ENCODE assay signal across 8 cellular contexts in the genomic region with DNA sequence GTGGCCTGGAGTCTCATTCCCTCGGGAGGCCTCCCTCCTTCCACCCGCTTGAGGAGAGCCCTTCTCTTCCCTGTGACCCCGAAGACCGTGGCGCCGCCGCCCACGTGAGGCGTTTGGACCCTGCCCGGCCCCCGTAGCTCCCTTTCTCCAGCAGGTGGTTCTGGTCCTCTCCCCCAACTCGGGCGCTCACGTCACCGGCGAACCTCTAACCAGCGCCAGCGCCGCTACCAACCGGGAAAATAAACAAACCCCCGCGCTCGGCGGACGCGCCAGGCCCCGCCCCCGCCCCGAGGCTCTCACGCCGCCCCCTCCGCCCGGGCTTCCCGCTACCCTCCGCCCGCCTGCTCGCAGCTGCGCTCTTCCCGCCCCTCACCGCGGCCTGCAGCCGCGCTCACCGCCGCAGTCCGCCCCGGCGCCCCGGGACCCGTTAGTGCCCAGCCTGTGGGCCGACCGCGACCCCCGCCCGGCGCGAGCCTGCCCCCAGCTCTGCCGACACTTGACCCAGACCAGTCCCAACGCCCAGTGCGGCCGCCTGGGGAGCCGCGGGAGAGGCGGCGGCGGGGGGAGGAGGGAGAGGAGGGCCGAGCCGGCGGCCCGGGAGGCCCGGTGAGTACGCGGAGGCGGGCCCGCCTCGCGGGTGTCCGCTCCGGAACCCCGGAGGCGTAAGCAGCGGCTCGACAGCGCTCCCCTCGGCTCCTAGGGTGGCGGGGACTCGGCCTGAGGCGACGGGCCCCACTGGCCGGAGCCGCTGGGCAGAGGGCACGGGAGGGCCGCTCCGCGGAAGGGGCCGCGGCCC.
DNase-seq lines count a peak whose midpoint lies in the region; ATAC-seq, FAIRE-seq and TF ChIP-seq lines count a peak whose summit lies in the region.
"Not testable (repeated sequence)": the region's sequence is repeated elsewhere in the genome, so short reads cannot be mapped to it uniquely, and the experiment has no call there.

No MANE protein-coding gene starts in this region.

- peak; percentile 11 for DNase-seq in BJ (ENCODE audit: low read depth)
- peak; percentile 31 for DNase-seq in GM19239 (ENCODE audit: insufficient read length, low spot score)
- peak; percentile 47 for DNase-seq in NCI-H460 (ENCODE audit: extremely low read depth, low read depth)
- DNase-seq in activated CD4-positive, alpha-beta T cell treated with anti-CD3 and anti-CD28 coated beads, Interleukin-2, amount 50 U/mL, for 24 hours (ENCODE audit: low read depth in 1 of 2, low spot score in 1 of 2): peak; percentile 24 to 44
- DNase-seq in dermis microvascular lymphatic vessel endothelial cell (ENCODE audit: low read depth in 2 of 2): peak; percentile 45 to 82
- DNase-seq in stimulated activated CD4-positive, alpha-beta T cell treated with anti-CD3 and anti-CD28 coated beads, Interleukin-2, amount 100 ng/mL, for 4 hours (ENCODE audit: low read depth): peak; percentile 63

- peak; percentile 54 for FAIRE-seq in GM19239 (lab: Jason Lieb, UNC)

- TF ChIP-seq RAD21 in liver (IDR thresholded peaks at IDR 0.05): not testable (repeated sequence)

- not testable (repeated sequence) for H3K36me3 ChIP-seq in BJ (ENCODE audit: control insufficient read depth, insufficient read depth, low read length); liver (ENCODE audit: control insufficient read depth in 4 of 4, insufficient read depth in 3 of 4, low read depth in 1 of 4, low read length in 3 of 4)

- TF ChIP-seq CTCF in BJ (IDR thresholded peaks at IDR 0.05; ENCODE audit: insufficient read depth, low read depth, low read length): 0 out of 2 replicates have a peak, but pooled peaks have one; percentile 11
- TF ChIP-seq CTCF in liver (IDR thresholded peaks at IDR 0.05; ENCODE audit: low read depth, low read length, missing input control): not testable (repeated sequence)

- peak; percentile 85 for ATAC-seq in HG03354 (IDR thresholded peaks at IDR 0.05; ENCODE audit: poor library complexity, severe bottlenecking, unreplicated experiment)

- peak overlapping the region; percentile 86 to 91 for H3K27ac ChIP-seq in liver (ENCODE audit: low read depth in 1 of 2, low read length in 2 of 2)

- CTCF ChIA-PET in BJ (lab: Yijun Ruan, JAX): not testable (repeated sequence)

- peak overlapping the region in 1 of 2 donors; percentile 54 for H3K9ac ChIP-seq in liver (ENCODE audit: low read depth in 1 of 2, low read length in 2 of 2)

- H3K4me3 ChIP-seq in BJ (ENCODE audit: low read depth, low read length) (peak overlapping the region; percentile 72), liver (ENCODE audit: low read depth in 1 of 3, low read length in 3 of 3) (peak overlapping the region; percentile 55 to 81 (median 81))

- H3K9me3 ChIP-seq in liver (ENCODE audit: control insufficient read depth in 4 of 4, low read length in 3 of 4): not testable (repeated sequence)

- not testable (repeated sequence) for H3K27me3 ChIP-seq in BJ (ENCODE audit: control insufficient read depth, insufficient read depth, low read length); liver (ENCODE audit: control insufficient read depth in 4 of 4, insufficient read depth in 4 of 4, low read length in 3 of 4)

- POLR2A ChIA-PET in BJ (lab: Charles Lee): not testable (repeated sequence)

- not testable (repeated sequence) for H3K4me1 ChIP-seq in liver (ENCODE audit: control insufficient read depth in 4 of 4, insufficient read depth in 4 of 4, low read length in 3 of 4)

- WGBS in liver: under 1% methylated on average over 97 of the region's 97 CpGs

TF ChIP-seq in liver, 16 proteins besides CTCF, POLR2A, EP300 and RAD21:
- TF ChIP-seq RXRA (IDR thresholded peaks at IDR 0.05): peak; percentile 9 to 21
- TF ChIP-seq, protein P1, sequence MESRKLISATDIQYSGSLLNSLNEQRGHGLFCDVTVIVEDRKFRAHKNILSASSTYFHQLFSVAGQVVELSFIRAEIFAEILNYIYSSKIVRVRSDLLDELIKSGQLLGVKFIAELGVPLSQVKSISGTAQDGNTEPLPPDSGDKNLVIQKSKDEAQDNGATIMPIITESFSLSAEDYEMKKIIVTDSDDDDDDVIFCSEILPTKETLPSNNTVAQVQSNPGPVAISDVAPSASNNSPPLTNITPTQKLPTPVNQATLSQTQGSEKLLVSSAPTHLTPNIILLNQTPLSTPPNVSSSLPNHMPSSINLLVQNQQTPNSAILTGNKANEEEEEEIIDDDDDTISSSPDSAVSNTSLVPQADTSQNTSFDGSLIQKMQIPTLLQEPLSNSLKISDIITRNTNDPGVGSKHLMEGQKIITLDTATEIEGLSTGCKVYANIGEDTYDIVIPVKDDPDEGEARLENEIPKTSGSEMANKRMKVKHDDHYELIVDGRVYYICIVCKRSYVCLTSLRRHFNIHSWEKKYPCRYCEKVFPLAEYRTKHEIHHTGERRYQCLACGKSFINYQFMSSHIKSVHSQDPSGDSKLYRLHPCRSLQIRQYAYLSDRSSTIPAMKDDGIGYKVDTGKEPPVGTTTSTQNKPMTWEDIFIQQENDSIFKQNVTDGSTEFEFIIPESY (IDR thresholded peaks at IDR 0.05): peak; percentile 54
- TF ChIP-seq, protein P2, sequence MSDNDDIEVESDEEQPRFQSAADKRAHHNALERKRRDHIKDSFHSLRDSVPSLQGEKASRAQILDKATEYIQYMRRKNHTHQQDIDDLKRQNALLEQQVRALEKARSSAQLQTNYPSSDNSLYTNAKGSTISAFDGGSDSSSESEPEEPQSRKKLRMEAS (IDR thresholded peaks at IDR 0.05): peak; percentile 76
- peak; percentile 33 to 46 for TF ChIP-seq EGR1 (IDR thresholded peaks at IDR 0.05; ENCODE audit: low read depth in 2 of 2)

Comparison
In these comparisons a context has a peak if more than half of its experiments do, and no peak if none do; other contexts are left out.
1. Peak in every context shown above with its lines: DNase-seq, ATAC-seq, H3K4me3 ChIP-seq and H3K27ac ChIP-seq.
2. DNase-seq: peak in every context shown above with its lines; median percentile 64 in dermis microvascular lymphatic vessel endothelial cell; 63 in stimulated activated CD4-positive, alpha-beta T cell treated with anti-CD3 and anti-CD28 coated beads, Interleukin-2, amount 100 ng/mL, for 4 hours; 47 in NCI-H460; 34 in activated CD4-positive, alpha-beta T cell treated with anti-CD3 and anti-CD28 coated beads, Interleukin-2, amount 50 U/mL, for 24 hours; 31 in GM19239; 11 in BJ.